In genomic region chr7:117791877-117792780, GRCh38 we compare ENCODE assay signal across 1 cellular context.
A peak's percentile ranks its signal among the peaks of the same experiment; 100 is the strongest.
TF ChIP-seq lines count a peak whose summit lies in the region.

No MANE protein-coding gene starts in this region.

TF ChIP-seq in K562, 482 proteins besides CTCF, POLR2A, EP300 and RAD21 (continued from another document and continues in another):
- TF ChIP-seq, protein P1, sequence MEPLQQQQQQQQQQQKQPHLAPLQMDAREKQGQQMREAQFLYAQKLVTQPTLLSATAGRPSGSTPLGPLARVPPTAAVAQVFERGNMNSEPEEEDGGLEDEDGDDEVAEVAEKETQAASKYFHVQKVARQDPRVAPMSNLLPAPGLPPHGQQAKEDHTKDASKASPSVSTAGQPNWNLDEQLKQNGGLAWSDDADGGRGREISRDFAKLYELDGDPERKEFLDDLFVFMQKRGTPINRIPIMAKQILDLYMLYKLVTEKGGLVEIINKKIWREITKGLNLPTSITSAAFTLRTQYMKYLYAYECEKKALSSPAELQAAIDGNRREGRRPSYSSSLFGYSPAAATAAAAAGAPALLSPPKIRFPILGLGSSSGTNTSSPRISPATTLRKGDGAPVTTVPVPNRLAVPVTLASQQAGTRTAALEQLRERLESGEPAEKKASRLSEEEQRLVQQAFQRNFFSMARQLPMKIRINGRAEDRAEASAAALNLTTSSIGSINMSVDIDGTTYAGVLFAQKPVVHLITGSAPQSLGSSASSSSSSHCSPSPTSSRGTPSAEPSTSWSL (CRISPR knock-in tag; IDR thresholded peaks at IDR 0.05; ENCODE audit: borderline replicate concordance): no peak
- TF ChIP-seq TAF1 (IDR thresholded peaks at IDR 0.05; ENCODE audit: control insufficient read depth, extremely low read depth, insufficient read depth, low read length, severe bottlenecking) (peak; percentile 24), RBBP5 (IDR thresholded peaks at IDR 0.05; ENCODE audit: borderline replicate concordance, insufficient read depth, low read length, poor library complexity, severe bottlenecking) (peak; percentile 53), EP400 (IDR thresholded peaks at IDR 0.05) (peak; percentile 55), NCOR1 (IDR thresholded peaks at IDR 0.05) (peak; percentile 96), SMAD4 (CRISPR knock-in tag; conservative IDR thresholded peaks at IDR 0.05) (peak; percentile 97), MAZ (CRISPR knock-in tag; conservative IDR thresholded peaks at IDR 0.05 in 1 of 2, IDR thresholded peaks at IDR 0.05 in 1 of 2) (peak; percentile 41 to 68; a peak in 3 of 4 replicates), TCF7 (IDR thresholded peaks at IDR 0.05; ENCODE audit: borderline replicate concordance) (peak; percentile 97), REST (CRISPR knock-in tag; IDR thresholded peaks at IDR 0.05; ENCODE audit: low read depth) (no peak), BCL6 (CRISPR knock-in tag; IDR thresholded peaks at IDR 0.05) (no peak), CXXC5 (CRISPR knock-in tag; IDR thresholded peaks at IDR 0.05) (peak; percentile 71), PCBP1 (IDR thresholded peaks at IDR 0.05; ENCODE audit: low read depth, low read length, poor library complexity, severe bottlenecking) (no peak), LARP7 (IDR thresholded peaks at IDR 0.05) (no peak), ZBTB40 (IDR thresholded peaks at IDR 0.05) (no peak), ZBTB40 (CRISPR knock-in tag; IDR thresholded peaks at IDR 0.05) (no peak), CBX8 (IDR thresholded peaks at IDR 0.05; ENCODE audit: borderline replicate concordance, extremely low read depth, low read depth, low read length, poor library complexity, severe bottlenecking) (no peak), AFF4 (CRISPR knock-in tag; IDR thresholded peaks at IDR 0.05) (no peak; the same call in 1 of the 2 replicates), ZKSCAN3 (CRISPR knock-in tag; IDR thresholded peaks at IDR 0.05) (no peak), NFYB (IDR thresholded peaks at IDR 0.05; ENCODE audit: extremely low read depth, insufficient read length) (no peak), TRIM24 (IDR thresholded peaks at IDR 0.05) (peak; percentile 97 to 98), ZSCAN29 (IDR thresholded peaks at IDR 0.05) (no peak), SRSF3 (IDR thresholded peaks at IDR 0.05; ENCODE audit: insufficient read depth, low read length) (no peak), SAFB2 (IDR thresholded peaks at IDR 0.05; ENCODE audit: borderline replicate concordance, low read depth, low read length, severe bottlenecking) (no peak), SMARCA4 (IDR thresholded peaks at IDR 0.05) (peak; percentile 99), TEAD1 (CRISPR knock-in tag; IDR thresholded peaks at IDR 0.05) (peak; percentile 81 to 94), ELK3 (CRISPR knock-in tag; IDR thresholded peaks at IDR 0.05) (0 out of 2 replicates have a peak, but pooled peaks have one; percentile 45), ETS2 (tag; IDR thresholded peaks at IDR 0.05; ENCODE audit: borderline replicate concordance, poor library complexity, severe bottlenecking) (no peak)
- TF ChIP-seq, protein P2, sequence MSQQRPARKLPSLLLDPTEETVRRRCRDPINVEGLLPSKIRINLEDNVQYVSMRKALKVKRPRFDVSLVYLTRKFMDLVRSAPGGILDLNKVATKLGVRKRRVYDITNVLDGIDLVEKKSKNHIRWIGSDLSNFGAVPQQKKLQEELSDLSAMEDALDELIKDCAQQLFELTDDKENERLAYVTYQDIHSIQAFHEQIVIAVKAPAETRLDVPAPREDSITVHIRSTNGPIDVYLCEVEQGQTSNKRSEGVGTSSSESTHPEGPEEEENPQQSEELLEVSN (IDR thresholded peaks at IDR 0.05; ENCODE audit: borderline replicate concordance in 1 of 2, extremely low read depth in 1 of 2, insufficient read depth in 1 of 2, insufficient read length in 1 of 2, low read depth in 1 of 2, low read length in 1 of 2, poor library complexity in 1 of 2, severe bottlenecking in 1 of 2): peak; percentile 86 to 93
- TF ChIP-seq, protein P3, sequence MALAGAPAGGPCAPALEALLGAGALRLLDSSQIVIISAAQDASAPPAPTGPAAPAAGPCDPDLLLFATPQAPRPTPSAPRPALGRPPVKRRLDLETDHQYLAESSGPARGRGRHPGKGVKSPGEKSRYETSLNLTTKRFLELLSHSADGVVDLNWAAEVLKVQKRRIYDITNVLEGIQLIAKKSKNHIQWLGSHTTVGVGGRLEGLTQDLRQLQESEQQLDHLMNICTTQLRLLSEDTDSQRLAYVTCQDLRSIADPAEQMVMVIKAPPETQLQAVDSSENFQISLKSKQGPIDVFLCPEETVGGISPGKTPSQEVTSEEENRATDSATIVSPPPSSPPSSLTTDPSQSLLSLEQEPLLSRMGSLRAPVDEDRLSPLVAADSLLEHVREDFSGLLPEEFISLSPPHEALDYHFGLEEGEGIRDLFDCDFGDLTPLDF (CRISPR knock-in tag; IDR thresholded peaks at IDR 0.05): no peak
- TF ChIP-seq, protein P4, sequence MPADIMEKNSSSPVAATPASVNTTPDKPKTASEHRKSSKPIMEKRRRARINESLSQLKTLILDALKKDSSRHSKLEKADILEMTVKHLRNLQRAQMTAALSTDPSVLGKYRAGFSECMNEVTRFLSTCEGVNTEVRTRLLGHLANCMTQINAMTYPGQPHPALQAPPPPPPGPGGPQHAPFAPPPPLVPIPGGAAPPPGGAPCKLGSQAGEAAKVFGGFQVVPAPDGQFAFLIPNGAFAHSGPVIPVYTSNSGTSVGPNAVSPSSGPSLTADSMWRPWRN (IDR thresholded peaks at IDR 0.05; ENCODE audit: low read depth): peak; percentile 91
